Comparison of ENCODE assay signal across 16 cellular contexts in the genomic region with DNA sequence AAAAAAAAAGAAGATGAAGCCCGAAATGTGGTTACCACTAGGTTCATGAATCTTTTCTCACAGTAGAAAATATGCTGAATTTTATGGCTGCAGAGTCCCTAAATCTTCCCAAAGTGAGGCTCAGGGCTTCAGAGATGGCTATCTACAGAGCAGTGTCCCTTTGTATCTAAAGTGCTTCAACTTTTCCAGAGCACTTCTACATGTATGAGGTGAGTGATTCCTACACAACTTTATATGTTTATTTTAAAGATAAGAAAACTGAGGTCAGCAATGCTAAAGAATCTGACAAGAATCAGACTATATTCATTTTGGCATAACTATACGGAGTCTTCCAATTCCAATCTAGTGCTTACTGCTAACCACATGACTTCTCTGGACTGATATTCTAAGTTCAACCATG. TPM values are rescaled to one million over a fixed set of nuclear protein-coding genes. Genes with fewer than 3 reads are reported as not detected.
A peak's percentile ranks its signal among the peaks of the same experiment; 100 is the strongest.
DNase-seq lines count a peak whose midpoint lies in the region; ATAC-seq and TF ChIP-seq lines count a peak whose summit lies in the region.
"Had no signal": no experiment of that assay in that cellular context is flagged by ENCODE, and none has a peak within 500 bp of the region (broad histone marks: within the 10 kb centered on the region; RNA-seq: fewer than 3 reads in every experiment).

No MANE protein-coding gene starts in this region.

- peaks cover 37% of the 10 kb centered on the region; the same call in 1 of the 2 replicates for H3K79me2 ChIP-seq in OCI-LY7 (ENCODE audit: insufficient read depth, low read depth, low read length)

- H3K9me2 ChIP-seq in OCI-LY7 (ENCODE audit: insufficient read depth, low read length), result no peaks in the 10 kb centered on the region

- POLR2A ChIA-PET in HEK293 (lab: Yijun Ruan, JAX) (no interaction called here), OCI-LY7 (lab: Charles Lee) (no interaction called here)

- H3K4me3 ChIP-seq in HEK293 (ENCODE audit: low read depth, low read length) (no peak overlapping the region), fibroblast of the aortic adventitia (ENCODE audit: low read depth, low read length) (no peak overlapping the region), sigmoid colon (no peak overlapping the region), OCI-LY7 (ENCODE audit: low read depth, low read length, poor library complexity, severe bottlenecking) (no peak overlapping the region), right cardiac atrium (ENCODE audit: low read length) (no peak overlapping the region)
- H3K4me3 ChIP-seq: GM23248, HAP-1 had no signal

- H3K4me1 ChIP-seq in HEK293 (ENCODE audit: control insufficient read depth, insufficient read depth, low read length), result peaks cover 45% of the 10 kb centered on the region
- H3K4me1 ChIP-seq in sigmoid colon, result peaks cover 0 to 60% (median 52%) of the 10 kb centered on the region in 4 donors
- H3K4me1 ChIP-seq in OCI-LY7 (ENCODE audit: insufficient read depth, low read length, poor library complexity, severe bottlenecking), result no peaks in the 10 kb centered on the region
- H3K4me1 ChIP-seq in right cardiac atrium (ENCODE audit: control insufficient read depth, insufficient read depth, low read length), result no peaks in the 10 kb centered on the region
- H3K4me1 ChIP-seq: HAP-1 had no signal

- no peak overlapping the region for H3K4me2 ChIP-seq in OCI-LY7 (ENCODE audit: low read length)

- no peak for ATAC-seq in right cardiac atrium

- no peak for TF ChIP-seq CTCF in 22Rv1 (IDR thresholded peaks at IDR 0.05)
- no peak for TF ChIP-seq CTCF in HEK293 (tag by site-specific recombination; IDR thresholded peaks at IDR 0.05)
- no peak for TF ChIP-seq CTCF in fibroblast of the aortic adventitia (IDR thresholded peaks at IDR 0.05; ENCODE audit: insufficient read depth, low read length)
- TF ChIP-seq CTCF in sigmoid colon (IDR thresholded peaks at IDR 0.05), result no peak
- TF ChIP-seq CTCF in OCI-LY7 (conservative IDR thresholded peaks at IDR 0.05; ENCODE audit: low read length), result no peak

- no peaks in the 10 kb centered on the region for H3K36me3 ChIP-seq in HEK293 (ENCODE audit: control insufficient read depth in 2 of 2, insufficient read depth in 1 of 2, low read length in 2 of 2)
- no peaks in the 10 kb centered on the region for H3K36me3 ChIP-seq in sigmoid colon
- peaks cover 73% of the 10 kb centered on the region for H3K36me3 ChIP-seq in OCI-LY7 (ENCODE audit: insufficient read depth, low read length)

- no peak overlapping the region for H2AFZ ChIP-seq in OCI-LY7 (ENCODE audit: low read length)
- H2AFZ ChIP-seq: GM23248 had no signal

- no TSS peak for BruUV-seq in OCI-LY7 (replicated peaks; lab: Mats Ljungman, UMichigan)

- 94 to 97% methylated on average over 2 of the region's 2 CpGs for WGBS in sigmoid colon, 2 donors
- 85% methylated on average over 2 of the region's 2 CpGs for WGBS in right cardiac atrium

- H3K27ac ChIP-seq in 22Rv1, result peak overlapping the region; percentile 57
- H3K27ac ChIP-seq in HEK293 (ENCODE audit: extremely low read depth, low read depth, low read length), result peak overlapping the region; percentile 11; the same call in 1 of the 2 replicates
- H3K27ac ChIP-seq in sigmoid colon, result peak overlapping the region in 3 of 4 donors; percentile 54 to 69 (median 58)
- H3K27ac ChIP-seq in OCI-LY7 (ENCODE audit: low read depth, low read length, poor library complexity, severe bottlenecking), result no peak overlapping the region
- H3K27ac ChIP-seq in right cardiac atrium (ENCODE audit: low read length), result no peak overlapping the region
- H3K27ac ChIP-seq: GM23248 had no signal

- peak; percentile 41 for DNase-seq in fibroblast of the aortic adventitia (ENCODE audit: low read depth)
- DNase-seq in sigmoid colon, result no peak
- DNase-seq in OCI-LY7 (ENCODE audit: low spot score), result no peak
- DNase-seq in right cardiac atrium, result no peak
- DNase-seq in mucosa of gallbladder (ENCODE audit: low spot score), result no peak
- DNase-seq in NAMALWA (ENCODE audit: low spot score), result no peak
- DNase-seq: BE2C; Caco-2; CD4-positive, alpha-beta T cell; DMS153; DMS79; GDM1; GM23248 had no signal

- H3K27me3 ChIP-seq in sigmoid colon (no peaks in the 10 kb centered on the region), right cardiac atrium (ENCODE audit: control insufficient read depth, insufficient read depth) (no peaks in the 10 kb centered on the region)
- H3K27me3 ChIP-seq: BE2C had no signal

- peaks cover 9% of the 10 kb centered on the region; the same call in 1 of the 2 replicates for H4K20me1 ChIP-seq in OCI-LY7 (ENCODE audit: insufficient read depth, low read length)

- no peaks in the 10 kb centered on the region for H3K9me3 ChIP-seq in HEK293 (ENCODE audit: control insufficient read depth, insufficient read depth, low read depth, low read length)
- no peaks in the 10 kb centered on the region for H3K9me3 ChIP-seq in sigmoid colon
- no peaks in the 10 kb centered on the region for H3K9me3 ChIP-seq in OCI-LY7 (ENCODE audit: low read length)
- H3K9me3 ChIP-seq in right cardiac atrium (ENCODE audit: control insufficient read depth, low read length), result no peaks in the 10 kb centered on the region
- H3K9me3 ChIP-seq: BE2C, Caco-2, HAP-1 had no signal

- TF ChIP-seq POLR2A in sigmoid colon (IDR thresholded peaks at IDR 0.05), result no peak

- intact Hi-C loops in sigmoid colon (cut with DNase I) (no loop called here), OCI-LY7 (cut with micrococcal nuclease; ENCODE audit: unreplicated experiment) (no loop called here), right cardiac atrium (cut with DNase I) (loop anchor here in 1 of 4 donors (10.0 kb wide), 1 partner anchor 52 kb away; no protein-coding TSS in a partner anchor)

- no peak for TF ChIP-seq EP300 in sigmoid colon (IDR thresholded peaks at IDR 0.05)

- CTCF ChIA-PET in HEK293 (lab: Yijun Ruan, JAX) (interaction anchor here (0.8 to 1.5 kb wide), 2 partner anchors 41 to 175 kb away, joined by 5 to 6 read pairs; no protein-coding TSS in a partner anchor), OCI-LY7 (lab: Charles Lee; ENCODE audit: unreplicated experiment) (no interaction called here)

TF ChIP-seq in HEK293, 187 proteins besides CTCF, POLR2A, EP300 and RAD21 (continues in another document):
- TF ChIP-seq ZNF311 (tag by site-specific recombination; IDR thresholded peaks at IDR 0.05; ENCODE audit: borderline replicate concordance) (no peak), ZNF514 (tag by site-specific recombination; IDR thresholded peaks at IDR 0.05) (no peak), EGR2 (tag by site-specific recombination; IDR thresholded peaks at IDR 0.05; ENCODE audit: low read depth) (no peak), ZNF571 (tag by site-specific recombination; IDR thresholded peaks at IDR 0.05) (no peak), ZNF658 (tag by site-specific recombination; IDR thresholded peaks at IDR 0.05) (no peak), ZNF354C (tag by site-specific recombination; IDR thresholded peaks at IDR 0.05; ENCODE audit: borderline replicate concordance, low read depth) (no peak), ZBTB1 (tag by site-specific recombination; IDR thresholded peaks at IDR 0.05) (no peak), ZSCAN23 (tag by site-specific recombination; IDR thresholded peaks at IDR 0.05) (no peak), SETDB1 (IDR thresholded peaks at IDR 0.05; ENCODE audit: insufficient read length, low read length) (no peak), ZBTB48 (tag by site-specific recombination; IDR thresholded peaks at IDR 0.05) (no peak), ZNF629 (tag by site-specific recombination; IDR thresholded peaks at IDR 0.05) (0 out of 2 replicates have a peak, but pooled peaks have one; percentile 21), ZSCAN30 (tag by site-specific recombination; IDR thresholded peaks at IDR 0.05) (no peak), ZNF112 (tag by site-specific recombination; IDR thresholded peaks at IDR 0.05) (no peak), ZNF426 (tag by site-specific recombination; IDR thresholded peaks at IDR 0.05) (no peak)
- TF ChIP-seq, protein P1, sequence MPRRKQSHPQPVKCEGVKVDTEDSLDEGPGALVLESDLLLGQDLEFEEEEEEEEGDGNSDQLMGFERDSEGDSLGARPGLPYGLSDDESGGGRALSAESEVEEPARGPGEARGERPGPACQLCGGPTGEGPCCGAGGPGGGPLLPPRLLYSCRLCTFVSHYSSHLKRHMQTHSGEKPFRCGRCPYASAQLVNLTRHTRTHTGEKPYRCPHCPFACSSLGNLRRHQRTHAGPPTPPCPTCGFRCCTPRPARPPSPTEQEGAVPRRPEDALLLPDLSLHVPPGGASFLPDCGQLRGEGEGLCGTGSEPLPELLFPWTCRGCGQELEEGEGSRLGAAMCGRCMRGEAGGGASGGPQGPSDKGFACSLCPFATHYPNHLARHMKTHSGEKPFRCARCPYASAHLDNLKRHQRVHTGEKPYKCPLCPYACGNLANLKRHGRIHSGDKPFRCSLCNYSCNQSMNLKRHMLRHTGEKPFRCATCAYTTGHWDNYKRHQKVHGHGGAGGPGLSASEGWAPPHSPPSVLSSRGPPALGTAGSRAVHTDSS (tag by site-specific recombination; IDR thresholded peaks at IDR 0.05), result no peak
- TF ChIP-seq, protein P2, sequence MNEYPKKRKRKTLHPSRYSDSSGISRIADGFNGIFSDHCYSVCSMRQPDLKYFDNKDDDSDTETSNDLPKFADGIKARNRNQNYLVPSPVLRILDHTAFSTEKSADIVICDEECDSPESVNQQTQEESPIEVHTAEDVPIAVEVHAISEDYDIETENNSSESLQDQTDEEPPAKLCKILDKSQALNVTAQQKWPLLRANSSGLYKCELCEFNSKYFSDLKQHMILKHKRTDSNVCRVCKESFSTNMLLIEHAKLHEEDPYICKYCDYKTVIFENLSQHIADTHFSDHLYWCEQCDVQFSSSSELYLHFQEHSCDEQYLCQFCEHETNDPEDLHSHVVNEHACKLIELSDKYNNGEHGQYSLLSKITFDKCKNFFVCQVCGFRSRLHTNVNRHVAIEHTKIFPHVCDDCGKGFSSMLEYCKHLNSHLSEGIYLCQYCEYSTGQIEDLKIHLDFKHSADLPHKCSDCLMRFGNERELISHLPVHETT (tag by site-specific recombination; IDR thresholded peaks at IDR 0.05), result no peak

RNA-seq across cellular contexts. Expression of a gene that starts 53.2 kb away (rescaled TPM):
- 80.6 and 83.6 TPM in 2 replicates for total RNA-seq in fibroblast of the aortic adventitia (ENCODE audit: low replicate concordance)
- 10 to 100 TPM; 44.8 to 64.0 (median 49.6) TPM for total RNA-seq in sigmoid colon
- 10 to 100 TPM; 23.1 to 38.2 (median 23.4) TPM for polyA plus RNA-seq in sigmoid colon
- 54.1 and 62.6 TPM in 2 replicates for total RNA-seq in OCI-LY7 (2014; rRNA removed; shearing (Covaris generic))
- total RNA-seq in OCI-LY7 (2022), result 70.9 and 74.6 TPM in 2 replicates
- total RNA-seq in right cardiac atrium, result 10 to 100 TPM; 45.1 to 71.7 (median 61.2) TPM
- polyA plus RNA-seq in right cardiac atrium, result 40.5 TPM
- 35.3 TPM for total RNA-seq in mucosa of gallbladder

RNA-seq across cellular contexts. Expression of a gene that starts 53.3 kb away (rescaled TPM):
- total RNA-seq in fibroblast of the aortic adventitia (ENCODE audit: low replicate concordance) (13.1 and 13.6 TPM in 2 replicates), sigmoid colon (10 to 100 TPM in 1 of 4 donors, 1 to 10 TPM in 3; 5.4 to 12.7 (median 6.0) TPM), OCI-LY7 (2022) (15.5 and 17.9 TPM in 2 replicates), right cardiac atrium (10 to 100 TPM; 10.1 to 14.0 (median 12.7) TPM), mucosa of gallbladder (7.7 TPM)
- polyA plus RNA-seq in sigmoid colon (1 to 10 TPM in 2 of 3 donors, under 1 TPM in 1; 0.60 to 3.5 (median 1.2) TPM), right cardiac atrium (6.9 TPM)
- total RNA-seq in OCI-LY7 (2014; rRNA removed; shearing (Covaris generic)), result 11.7 and 14.1 TPM in 2 replicates

Comparison
In these comparisons a context has a peak if more than half of its experiments do, and no peak if none do; other contexts are left out.
1. H3K27ac ChIP-seq: peak in 22Rv1 (single experiment), HEK293 (single experiment) and sigmoid colon (3 of 4); none in OCI-LY7 (single experiment) and right cardiac atrium (single experiment).